Comparison of ENCODE assay signal across 17 cellular contexts in the genomic region with DNA sequence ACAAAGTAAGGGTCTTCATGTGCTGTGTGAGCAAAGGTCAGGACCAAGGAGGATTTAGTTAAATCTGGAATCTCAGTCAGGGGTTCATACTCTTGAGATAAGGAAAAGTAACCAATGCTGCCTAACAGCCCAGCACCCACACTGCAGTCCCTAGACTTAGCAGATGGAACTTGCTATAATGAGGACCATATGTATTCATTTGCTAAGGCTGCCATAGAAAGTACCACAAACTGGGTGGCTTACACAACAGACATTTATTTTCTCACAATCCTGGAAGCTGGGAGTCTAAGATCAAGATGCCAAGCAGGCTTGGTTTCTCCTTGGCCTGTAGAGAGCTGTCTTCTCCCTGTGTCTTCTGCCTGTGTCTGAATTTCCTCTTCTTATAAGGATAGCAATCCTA. TPM values are rescaled to one million over a fixed set of nuclear protein-coding genes. Genes with fewer than 3 reads are reported as not detected.
"Had no signal": no experiment of that assay in that cellular context is flagged by ENCODE, and none has a peak within 500 bp of the region (broad histone marks: within the 10 kb centered on the region; RNA-seq: fewer than 3 reads in every experiment).

No MANE protein-coding gene starts in this region.

- H3K27ac ChIP-seq: cardiac muscle cell, esophagus squamous epithelium, parathyroid adenoma, skin epidermis, stomach, thyroid gland, WERI-Rb-1 had no signal

- H3K9ac ChIP-seq: parathyroid adenoma had no signal

- ATAC-seq: activated CD4-positive, alpha-beta T cell treated with anti-CD3 and anti-CD28 coated beads for 36 hours; activated CD8-positive, alpha-beta T cell treated with anti-CD3 and anti-CD28 coated beads, Interleukin-2, amount 10 ng/mL, durations not matched to agents 7 days and 5 days; left cardiac atrium had no signal

- H3K79me2 ChIP-seq: parathyroid adenoma had no signal

- DNase-seq: activated CD4-positive, alpha-beta T cell treated with anti-CD3 and anti-CD28 coated beads for 36 hours; activated CD8-positive, alpha-beta memory T cell treated with anti-CD3 and anti-CD28 coated beads, Interleukin-2, amount 50 U/mL, for 48 hours; activated CD8-positive, alpha-beta T cell treated with anti-CD3 and anti-CD28 coated beads, Interleukin-2, amount 10 ng/mL, durations not matched to agents 7 days and 5 days; esophagus squamous epithelium; immature natural killer cell; left cardiac atrium; midbrain; stimulated activated CD4-positive, alpha-beta T cell treated with anti-CD3 and anti-CD28 coated beads, Interleukin-4, amount 100 ng/mL, for 4 hours; stomach; T-helper 1 cell; thyroid gland; WERI-Rb-1 had no signal

- H2AFZ ChIP-seq: parathyroid adenoma had no signal

- H3K4me3 ChIP-seq: cardiac muscle cell, esophagus squamous epithelium, lung, skin epidermis, stomach, thyroid gland had no signal

- H3K9me3 ChIP-seq: stomach, thyroid gland had no signal

- H3K4me1 ChIP-seq: parathyroid adenoma, thyroid gland had no signal

- H3K27me3 ChIP-seq: thyroid gland had no signal

- H3K36me3 ChIP-seq: cardiac muscle cell, esophagus squamous epithelium, stomach, thyroid gland, WERI-Rb-1 had no signal

RNA-seq across cellular contexts. Expression of gene ZP2, which starts 20.8 kb away (rescaled TPM):
- total RNA-seq: activated CD4-positive, alpha-beta T cell treated with anti-CD3 and anti-CD28 coated beads for 36 hours; activated CD8-positive, alpha-beta T cell treated with anti-CD3 and anti-CD28 coated beads, Interleukin-2, amount 10 ng/mL, durations not matched to agents 7 days and 5 days; astrocyte; cardiac muscle cell; esophagus squamous epithelium; left cardiac atrium had no signal
- polyA plus RNA-seq: cardiac muscle cell, immature natural killer cell, lung had no signal

RNA-seq across cellular contexts. Expression of gene DNAH3, which starts 40.0 kb away (rescaled TPM):
- total RNA-seq: activated CD4-positive, alpha-beta T cell treated with anti-CD3 and anti-CD28 coated beads for 36 hours; activated CD8-positive, alpha-beta T cell treated with anti-CD3 and anti-CD28 coated beads, Interleukin-2, amount 10 ng/mL, durations not matched to agents 7 days and 5 days; astrocyte had no signal
- polyA plus RNA-seq: cardiac muscle cell had no signal

RNA-seq across cellular contexts. Expression of gene ANKS4B, which starts 42.9 kb away (rescaled TPM):
- total RNA-seq: activated CD4-positive, alpha-beta T cell treated with anti-CD3 and anti-CD28 coated beads for 36 hours; activated CD8-positive, alpha-beta T cell treated with anti-CD3 and anti-CD28 coated beads, Interleukin-2, amount 10 ng/mL, durations not matched to agents 7 days and 5 days; astrocyte; cardiac muscle cell; esophagus squamous epithelium; left cardiac atrium; thyroid gland had no signal
- polyA plus RNA-seq: cardiac muscle cell, immature natural killer cell, lung had no signal
